ENCODE assay signal across 22 cellular contexts in genomic region chr6:151142676-151143075, GRCh38.
"Had no signal": no experiment of that assay in that cellular context is flagged by ENCODE, and none has a peak within 500 bp of the region (broad histone marks: within the 10 kb centered on the region; RNA-seq: fewer than 3 reads in every experiment).

No MANE protein-coding gene starts in this region.

- H3K4me3 ChIP-seq: dorsolateral prefrontal cortex, lower lobe of right lung, skin epidermis, stomach, testis had no signal

- H3K27ac ChIP-seq: dorsolateral prefrontal cortex, epithelial cell of prostate, foreskin keratinocyte, lower lobe of right lung, skin epidermis, stomach had no signal

- H3K4me1 ChIP-seq: foreskin keratinocyte had no signal

- H3K9me3 Mint-ChIP-seq: activated T-helper 1 cell treated with anti-CD3 and anti-CD28 coated beads, Interleukin-12 subunit alpha, Interleukin-12 subunit beta, Interleukin-2, Interleukin-4 antibody, amounts not matched to agents 30 ng/mL and 10 ng/mL and 1 ng/mL, durations not matched to agents 14 hours and 24 hours and 36 hours; T-helper 2 cell treated with Interferon-gamma antibody and Interleukin-4, amounts not matched to agents 5 μg/mL and 100 μg/mL, for 36 hours; type B pancreatic cell had no signal

- H3K27me3 ChIP-seq: foreskin keratinocyte, stomach, testis had no signal

- H3K27ac Mint-ChIP-seq: activated naive CD8-positive, alpha-beta T cell; activated T-helper 1 cell treated with anti-CD3 and anti-CD28 coated beads, Interleukin-12 subunit alpha, Interleukin-12 subunit beta, Interleukin-2, Interleukin-4 antibody, amounts not matched to agents 30 ng/mL and 10 ng/mL and 1 ng/mL, durations not matched to agents 14 hours and 24 hours and 36 hours; mesothelial cell of epicardium; nephron progenitor cell; progenitor cell of endocrine pancreas; T-helper 2 cell treated with Interferon-gamma antibody and Interleukin-4, amounts not matched to agents 5 μg/mL and 100 μg/mL, for 36 hours; type B pancreatic cell had no signal

- H3K27me3 Mint-ChIP-seq: type B pancreatic cell had no signal

- ATAC-seq: foreskin keratinocyte, lower lobe of right lung had no signal

- H3K9me3 ChIP-seq: lower lobe of right lung, stomach, testis had no signal

- FAIRE-seq: islet of Langerhans, TTC549 had no signal

- H3K36me3 Mint-ChIP-seq: mesothelial cell of epicardium, type B pancreatic cell had no signal

- DNase-seq: activated CD4-positive, alpha-beta T cell treated with anti-CD3 and anti-CD28 coated beads, Interleukin-2, amount 50 U/mL, for 4 hours; amniotic stem cell; dorsolateral prefrontal cortex; foreskin keratinocyte; hippocampal formation; lower lobe of right lung; nephron progenitor cell; occipital lobe; stimulated activated CD4-positive, alpha-beta T cell treated with anti-CD3 and anti-CD28 coated beads, Interleukin-15, amount 100 ng/mL, for 24 hours; stimulated activated CD4-positive, alpha-beta T cell treated with anti-CD3 and anti-CD28 coated beads, Interleukin-4, amount 100 ng/mL, for 1 hour; stomach; testis had no signal

- H3K36me3 ChIP-seq: lower lobe of right lung, stomach had no signal

- H3K4me3 Mint-ChIP-seq: activated naive CD8-positive, alpha-beta T cell; activated T-helper 1 cell treated with anti-CD3 and anti-CD28 coated beads, Interleukin-12 subunit alpha, Interleukin-12 subunit beta, Interleukin-2, Interleukin-4 antibody, amounts not matched to agents 30 ng/mL and 10 ng/mL and 1 ng/mL, durations not matched to agents 14 hours and 24 hours and 36 hours; mesothelial cell of epicardium; nephron progenitor cell; T-helper 2 cell treated with Interferon-gamma antibody and Interleukin-4, amounts not matched to agents 5 μg/mL and 100 μg/mL, for 36 hours; type B pancreatic cell had no signal
